1 cellular context compared by ENCODE assay signal in genomic region chr12:126974779-126975178, GRCh38.
TF ChIP-seq lines count a peak whose summit lies in the region.

No MANE protein-coding gene starts in this region.

TF ChIP-seq in HepG2, 621 proteins besides CTCF, POLR2A, EP300 and RAD21 (continued from another document):
- TF ChIP-seq AHDC1 (CRISPR knock-in tag; IDR thresholded peaks at IDR 0.05; ENCODE audit: borderline replicate concordance) (no peak), PHB2 (IDR thresholded peaks at IDR 0.05; ENCODE audit: partially characterized antibody) (no peak), REL (CRISPR knock-in tag; conservative IDR thresholded peaks at IDR 0.05) (no peak), ZFP36 (IDR thresholded peaks at IDR 0.05; ENCODE audit: borderline replicate concordance, low read depth, low read length, partially characterized antibody) (no peak), NFE2L2 (IDR thresholded peaks at IDR 0.05; ENCODE audit: low read length) (no peak), ZNF710 (CRISPR knock-in tag; IDR thresholded peaks at IDR 0.05; ENCODE audit: borderline replicate concordance) (no peak), ZNF20 (CRISPR knock-in tag; IDR thresholded peaks at IDR 0.05) (no peak), FOXO4 (CRISPR knock-in tag; conservative IDR thresholded peaks at IDR 0.05) (no peak)
